Comparison of ENCODE assay signal across 18 cellular contexts in the genomic region with DNA sequence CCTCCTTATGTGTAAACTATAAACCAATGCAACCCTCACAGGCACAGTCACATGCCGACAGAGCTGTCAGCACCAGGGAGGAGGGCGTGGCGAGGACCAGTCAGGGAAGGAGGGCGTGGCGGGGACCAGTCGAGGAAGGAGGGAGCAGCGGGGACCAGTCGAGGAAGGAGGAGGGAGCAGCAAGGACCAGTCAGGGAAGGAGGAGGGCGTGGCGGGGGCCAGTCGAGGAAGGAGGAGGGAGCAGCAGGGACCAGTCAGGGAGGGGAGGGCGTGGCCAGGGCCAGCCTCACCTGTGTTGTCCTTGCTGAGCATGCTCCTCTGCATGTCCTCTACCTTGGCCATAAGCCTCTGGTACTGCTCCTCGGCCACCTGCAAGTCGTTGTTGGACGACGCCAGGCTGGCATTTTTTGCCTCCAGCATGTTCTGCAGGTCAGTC. TPM values are rescaled to one million over a fixed set of nuclear protein-coding genes. Genes with fewer than 3 reads are reported as not detected.
DNase-seq lines count a peak whose midpoint lies in the region; ATAC-seq and TF ChIP-seq lines count a peak whose summit lies in the region.
"Had no signal": no experiment of that assay in that cellular context is flagged by ENCODE, and none has a peak within 500 bp of the region (broad histone marks: within the 10 kb centered on the region; RNA-seq: fewer than 3 reads in every experiment).

No MANE protein-coding gene starts in this region.

- no peak overlapping the region for H2BK120ac ChIP-seq in mesendoderm (ENCODE audit: low read depth, low read length)

- H3K36me3 ChIP-seq in mesendoderm (ENCODE audit: control insufficient read depth, insufficient read depth, low read length) = peaks cover 25% of the 10 kb centered on the region

- no peak overlapping the region for H3K56ac ChIP-seq in mesendoderm (ENCODE audit: low read length)

- no peak for TF ChIP-seq CTCF in epithelial cell of esophagus (IDR thresholded peaks at IDR 0.05; ENCODE audit: insufficient read depth, low read depth, low read length, missing control alignments)

- H3K79me2 ChIP-seq in mesendoderm (ENCODE audit: control insufficient read depth, insufficient read depth, low read length) = peaks cover 11% of the 10 kb centered on the region

- no peak overlapping the region for H3K4me2 ChIP-seq in mesendoderm (ENCODE audit: low read length)

- H2BK5ac ChIP-seq in mesendoderm (ENCODE audit: low read length) = no peak overlapping the region

- peak; percentile 21 for DNase-seq in G401 (ENCODE audit: low spot score)
- peak; percentile 26 for DNase-seq in NCI-H2196 (lab: John Stamatoyannopoulos, UW; ENCODE audit: unreplicated experiment)
- peak; percentile 87 for DNase-seq in epithelial cell of esophagus (ENCODE audit: low read depth)
- DNase-seq in mesendoderm = peak; percentile 23
- no peak for DNase-seq in ecto neural progenitor cell (ENCODE audit: low spot score)
- DNase-seq in NCI-H446 (lab: John Stamatoyannopoulos, UW) = no peak
- no peak for DNase-seq in putamen (ENCODE audit: low spot score)
- DNase-seq: activated T-cell treated with anti-CD3 and anti-CD28 coated beads, Interleukin-2, amount 50 U/mL, for 1 hour; COR-L47; esophagus squamous epithelium; GDM1; hippocampal formation; NCI-H2081 treated with DMSO at 0.1 percent for 48 hours; NCI-H748 treated with DMSO at 0.1 percent for 48 hours; spleen had no signal

- no peaks in the 10 kb centered on the region for H3K4me1 ChIP-seq in mesendoderm (ENCODE audit: control insufficient read depth, low read depth, low read length)
- H3K4me1 ChIP-seq: esophagus squamous epithelium, parathyroid adenoma had no signal

- H3K9ac ChIP-seq in mesendoderm (ENCODE audit: low read length) = no peak overlapping the region
- H3K9ac ChIP-seq: parathyroid adenoma had no signal

- in situ Hi-C loops in G401 (cut with HindIII; ENCODE audit: low sequenced_read_pairs) = no loop called here

- H2BK15ac ChIP-seq in mesendoderm (replicated peaks; ENCODE audit: low read depth) = no peak overlapping the region

- H2AK5ac ChIP-seq in mesendoderm (ENCODE audit: low read length) = no peak overlapping the region

- H3K4me3 ChIP-seq in epithelial cell of esophagus (ENCODE audit: low read length) (no peak overlapping the region), mesendoderm (ENCODE audit: low read length) (no peak overlapping the region)
- H3K4me3 ChIP-seq: esophagus squamous epithelium, GM12878, spleen had no signal

- H3K79me1 ChIP-seq in mesendoderm (ENCODE audit: low read length) = peaks cover 8% of the 10 kb centered on the region

- no CpG with 5 or more reads among the region's 16 CpGs for WGBS in mesendoderm (ENCODE audit: extremely low coverage, insufficient coverage, low lambda C conversion rate)

- H3K23ac ChIP-seq in mesendoderm (ENCODE audit: low read length) = no peak overlapping the region

- H3K4ac ChIP-seq in mesendoderm (ENCODE audit: low read depth, low read length) = no peak overlapping the region

- H3K27me3 ChIP-seq in mesendoderm (ENCODE audit: insufficient read depth, low read length, poor library complexity) = no peaks in the 10 kb centered on the region
- H3K27me3 ChIP-seq: esophagus squamous epithelium, spleen had no signal

- no peak overlapping the region for H3K18ac ChIP-seq in mesendoderm (ENCODE audit: low read length)

- H4K5ac ChIP-seq in mesendoderm (ENCODE audit: low read length) = no peak overlapping the region

- H4K8ac ChIP-seq in mesendoderm (ENCODE audit: low read depth, low read length) = no peak overlapping the region

- ATAC-seq in HG03196 (IDR thresholded peaks at IDR 0.05; ENCODE audit: unreplicated experiment) = no peak
- ATAC-seq: GM12878 had no signal

- H3K27ac ChIP-seq in mesendoderm (ENCODE audit: low read depth, low read length) = no peak overlapping the region
- H3K27ac ChIP-seq: parathyroid adenoma, spleen had no signal

RNA-seq across cellular contexts. Expression of a gene that starts 24.2 kb away (rescaled TPM):
- 13.6 and 24.7 TPM in 2 replicates for total RNA-seq in G401 (2014; rRNA removed; shearing (Covaris generic))
- 10.4 TPM for polyA plus RNA-seq in mesendoderm (2013, experiment 1 of 2)
- polyA plus RNA-seq in mesendoderm (2013, experiment 2 of 2) = 9.6 TPM

RNA-seq across cellular contexts. Expression of a gene that starts 42.8 kb away (rescaled TPM):
- total RNA-seq in G401 (2014; rRNA removed; shearing (Covaris generic)) = 27.9 and 34.3 TPM in 2 replicates
- polyA plus RNA-seq in mesendoderm (2013, experiment 1 of 2) = 32.4 TPM
- polyA plus RNA-seq in mesendoderm (2013, experiment 2 of 2) = 31.5 TPM

Comparison
In these comparisons a context has a peak if more than half of its experiments do, and no peak if none do; other contexts are left out.
1. DNase-seq: peak in G401 (single experiment), NCI-H2196 (single experiment), epithelial cell of esophagus (single experiment) and mesendoderm (single experiment); none in ecto neural progenitor cell (single experiment), NCI-H446 (0 of 2) and putamen (single experiment).